Comparison of ENCODE assay signal across 20 cellular contexts in genomic region chr14:81681466-81681865, GRCh38.
DNase-seq lines count a peak whose midpoint lies in the region; ATAC-seq and TF ChIP-seq lines count a peak whose summit lies in the region.
"Had no signal": no experiment of that assay in that cellular context is flagged by ENCODE, and none has a peak within 500 bp of the region (broad histone marks: within the 10 kb centered on the region; RNA-seq: fewer than 3 reads in every experiment).

No MANE protein-coding gene starts in this region.

- no peaks in the 10 kb centered on the region for H3K9me3 ChIP-seq in neural progenitor cell (ENCODE audit: low read depth)
- H3K9me3 ChIP-seq in testis: no peaks in the 10 kb centered on the region
- H3K9me3 ChIP-seq: SK-N-SH had no signal

- H4K20me1 ChIP-seq in neural progenitor cell (ENCODE audit: low read depth): no peaks in the 10 kb centered on the region

- peak overlapping the region; percentile 65 for H2AFZ ChIP-seq in neural progenitor cell (replicated peaks)
- H2AFZ ChIP-seq: GM23248 had no signal

- CTCF ChIA-PET in activated naive CD4-positive, alpha-beta T cell treated with anti-CD3 and anti-CD28 coated beads, Interleukin-2, amount 10 ng/mL, durations not matched to agents 7 days and 5 days (lab: Charles Lee): no interaction called here

- DNase-seq in NCI-H1105 (lab: John Stamatoyannopoulos, UW): peak; percentile 46
- DNase-seq in NCI-H2171 (lab: John Stamatoyannopoulos, UW): peak; percentile 81
- DNase-seq in NCI-H82 treated with DMSO at 0.1 percent for 48 hours (lab: John Stamatoyannopoulos, UW; ENCODE audit: unreplicated experiment): peak; percentile 57
- no peak for DNase-seq in neural progenitor cell (ENCODE audit: low spot score)
- DNase-seq in activated naive CD4-positive, alpha-beta T cell treated with anti-CD3 and anti-CD28 coated beads, Interleukin-2, amount 10 ng/mL, durations not matched to agents 7 days and 5 days: no peak
- no peak for DNase-seq in DMS53 treated with DMSO at 0.1 percent for 48 hours (lab: John Stamatoyannopoulos, UW; ENCODE audit: unreplicated experiment)
- DNase-seq in testis: no peak
- DNase-seq: C1 segment of cervical spinal cord; CD4-positive, alpha-beta memory T cell; COR-L47; DND-41; GM23248; H9; NCI-H1092 treated with DMSO at 0.1 percent for 48 hours; NCI-H146; NCI-H2081; NCI-H446 treated with DMSO at 0.1 percent for 48 hours; SK-N-SH; SW 1271 had no signal

- no peaks in the 10 kb centered on the region for H3K4me1 Mint-ChIP-seq in neural progenitor cell
- H3K4me1 Mint-ChIP-seq in activated naive CD4-positive, alpha-beta T cell treated with anti-CD3 and anti-CD28 coated beads, Interleukin-2, amount 10 ng/mL, durations not matched to agents 7 days and 5 days: no peaks in the 10 kb centered on the region
- H3K4me1 Mint-ChIP-seq: CD4-positive, alpha-beta memory T cell had no signal

- H3K36me3 Mint-ChIP-seq in neural progenitor cell: no peaks in the 10 kb centered on the region
- H3K36me3 Mint-ChIP-seq in activated naive CD4-positive, alpha-beta T cell treated with anti-CD3 and anti-CD28 coated beads, Interleukin-2, amount 10 ng/mL, durations not matched to agents 7 days and 5 days: no peaks in the 10 kb centered on the region
- H3K36me3 Mint-ChIP-seq: CD4-positive, alpha-beta memory T cell had no signal

- H3K27me3 ChIP-seq in neural progenitor cell: no peaks in the 10 kb centered on the region
- H3K27me3 ChIP-seq in testis: no peaks in the 10 kb centered on the region

- intact Hi-C loops in testis (cut with DNase I; ENCODE audit: low total_unique reads): no loop called here

- no peaks in the 10 kb centered on the region for H3K27me3 Mint-ChIP-seq in neural progenitor cell (ENCODE audit: insufficient read depth, low read depth)
- H3K27me3 Mint-ChIP-seq in activated naive CD4-positive, alpha-beta T cell treated with anti-CD3 and anti-CD28 coated beads, Interleukin-2, amount 10 ng/mL, durations not matched to agents 7 days and 5 days: peaks cover 4% of the 10 kb centered on the region

- H3F3A ChIP-seq in neural progenitor cell (ENCODE audit: low read depth): peaks cover 8% of the 10 kb centered on the region

- H3K4me3 Mint-ChIP-seq in neural progenitor cell: no peak overlapping the region
- H3K4me3 Mint-ChIP-seq in activated naive CD4-positive, alpha-beta T cell treated with anti-CD3 and anti-CD28 coated beads, Interleukin-2, amount 10 ng/mL, durations not matched to agents 7 days and 5 days: no peak overlapping the region
- H3K4me3 Mint-ChIP-seq: CD4-positive, alpha-beta memory T cell had no signal

- ATAC-seq in GM18868 (IDR thresholded peaks at IDR 0.05; ENCODE audit: unreplicated experiment): no peak

- TF ChIP-seq POLR2A in testis (IDR thresholded peaks at IDR 0.05): no peak

- TF ChIP-seq CTCF in neural progenitor cell (IDR thresholded peaks at IDR 0.05) (no peak), testis (IDR thresholded peaks at IDR 0.05) (no peak)

- H3K4me3 ChIP-seq in neural progenitor cell: no peak overlapping the region
- no peak overlapping the region for H3K4me3 ChIP-seq in testis
- H3K4me3 ChIP-seq: GM23248 had no signal

- no peaks in the 10 kb centered on the region for H3K79me2 ChIP-seq in neural progenitor cell (ENCODE audit: low read depth)

- no peak overlapping the region for H3K27ac Mint-ChIP-seq in neural progenitor cell
- no peak overlapping the region for H3K27ac Mint-ChIP-seq in activated naive CD4-positive, alpha-beta T cell treated with anti-CD3 and anti-CD28 coated beads, Interleukin-2, amount 10 ng/mL, durations not matched to agents 7 days and 5 days
- H3K27ac Mint-ChIP-seq: CD4-positive, alpha-beta memory T cell; H9 had no signal

- H3K4me2 ChIP-seq in neural progenitor cell: no peak overlapping the region
- H3K4me2 ChIP-seq: SK-N-SH had no signal

- H3K27ac ChIP-seq in neural progenitor cell: no peak overlapping the region
- no peak overlapping the region for H3K27ac ChIP-seq in testis
- H3K27ac ChIP-seq: GM23248 had no signal

- peaks cover 34% of the 10 kb centered on the region for H3K4me1 ChIP-seq in neural progenitor cell
- no peaks in the 10 kb centered on the region for H3K4me1 ChIP-seq in testis

- H3K36me3 ChIP-seq in neural progenitor cell (no peaks in the 10 kb centered on the region), testis (ENCODE audit: low read depth, missing control alignments) (no peaks in the 10 kb centered on the region)

- 70 to 76% methylated on average over 3 of the region's 3 CpGs for WGBS in testis, 2 donors

- H3K9me3 Mint-ChIP-seq in neural progenitor cell: peaks cover 4% of the 10 kb centered on the region
- peaks cover 3% of the 10 kb centered on the region for H3K9me3 Mint-ChIP-seq in activated naive CD4-positive, alpha-beta T cell treated with anti-CD3 and anti-CD28 coated beads, Interleukin-2, amount 10 ng/mL, durations not matched to agents 7 days and 5 days

- no peak overlapping the region for H3K9ac ChIP-seq in neural progenitor cell
- H3K9ac ChIP-seq: GM23248, SK-N-SH had no signal

Comparison
In these comparisons a context has a peak if more than half of its experiments do, and no peak if none do; other contexts are left out.
1. DNase-seq: peak in NCI-H1105 (single experiment), NCI-H2171 (single experiment) and NCI-H82 treated with DMSO at 0.1 percent for 48 hours (single experiment); none in neural progenitor cell (single experiment), activated naive CD4-positive, alpha-beta T cell treated with anti-CD3 and anti-CD28 coated beads, Interleukin-2, amount 10 ng/mL, durations not matched to agents 7 days and 5 days (single experiment), DMS53 treated with DMSO at 0.1 percent for 48 hours (single experiment) and testis (single experiment).